Comparison of ENCODE assay signal across 13 cellular contexts in genomic region chr14:49193365-49194050, GRCh38.
DNase-seq lines count a peak whose midpoint lies in the region; ATAC-seq and TF ChIP-seq lines count a peak whose summit lies in the region.
"Had no signal": no experiment of that assay in that cellular context is flagged by ENCODE, and none has a peak within 500 bp of the region (broad histone marks: within the 10 kb centered on the region; RNA-seq: fewer than 3 reads in every experiment).

No MANE protein-coding gene starts in this region.

- ATAC-seq in GM18907 (IDR thresholded peaks at IDR 0.05; ENCODE audit: unreplicated experiment) (peak; percentile 99), GM21737 (IDR thresholded peaks at IDR 0.05; ENCODE audit: unreplicated experiment) (peak; percentile 90), HG03342 (IDR thresholded peaks at IDR 0.05; ENCODE audit: unreplicated experiment) (peak; percentile 91), naive B cell (ENCODE audit: low read depth in 2 of 2) (peak; percentile 91 to 92)
- ATAC-seq: activated CD8-positive, alpha-beta memory T cell treated with anti-CD3 and anti-CD28 coated beads, Interleukin-2, amount 10 ng/mL, durations not matched to agents 7 days and 5 days had no signal

- peak overlapping the region in 4 of 6 donors; percentile 39 to 68 (median 58) for H3K27ac Mint-ChIP-seq in naive B cell
- H3K27ac Mint-ChIP-seq: activated CD8-positive, alpha-beta memory T cell treated with anti-CD3 and anti-CD28 coated beads, Interleukin-2, amount 10 ng/mL, durations not matched to agents 7 days and 5 days had no signal

- TF ChIP-seq POLR2A in stomach (IDR thresholded peaks at IDR 0.05), result no peak

- H3K4me1 Mint-ChIP-seq in naive B cell, result peaks cover 10 to 20% (median 14%) of the 10 kb centered on the region in 3 donors
- H3K4me1 Mint-ChIP-seq: activated CD8-positive, alpha-beta memory T cell treated with anti-CD3 and anti-CD28 coated beads, Interleukin-2, amount 10 ng/mL, durations not matched to agents 7 days and 5 days had no signal

- DNase-seq in naive B cell, result peak; percentile 34
- DNase-seq in ureter (ENCODE audit: low spot score), result no peak
- no peak for DNase-seq in NK-92 treated with Interleukin-12 subunit alpha and Interleukin-12 subunit beta, amount 100 ng/mL, for 24 hours (lab: John Stamatoyannopoulos, UW)
- DNase-seq in mesenteric fat pad (ENCODE audit: low spot score), result no peak
- DNase-seq in stomach, result no peak
- DNase-seq: activated CD8-positive, alpha-beta memory T cell treated with anti-CD3 and anti-CD28 coated beads, Interleukin-2, amount 10 ng/mL, durations not matched to agents 7 days and 5 days; gastrocnemius medialis; NCI-H1694 had no signal

- no peaks in the 10 kb centered on the region for H3K36me3 ChIP-seq in stomach
- H3K36me3 ChIP-seq: cardiac muscle cell, gastrocnemius medialis, SJSA1 had no signal

- H3K9me3 Mint-ChIP-seq in naive B cell, result peaks cover 0 to 2% (median 0%) of the 10 kb centered on the region in 7 donors

- H3K27ac ChIP-seq in stomach, result no peak overlapping the region
- H3K27ac ChIP-seq: cardiac muscle cell, gastrocnemius medialis, SJSA1 had no signal

- no peak overlapping the region for H3K4me3 ChIP-seq in stomach
- H3K4me3 ChIP-seq: cardiac muscle cell, gastrocnemius medialis, SJSA1 had no signal

- H3K4me1 ChIP-seq in stomach, result no peaks in the 10 kb centered on the region
- H3K4me1 ChIP-seq: gastrocnemius medialis, SJSA1 had no signal

- intact Hi-C loops in stomach (cut with DNase I; ENCODE audit: low total_unique reads), result no loop called here

- H3K27me3 Mint-ChIP-seq in naive B cell, result peaks cover 4 to 21% (median 14%) of the 10 kb centered on the region in 3 donors
- H3K27me3 Mint-ChIP-seq: activated CD8-positive, alpha-beta memory T cell treated with anti-CD3 and anti-CD28 coated beads, Interleukin-2, amount 10 ng/mL, durations not matched to agents 7 days and 5 days had no signal

- no peak for TF ChIP-seq CTCF in stomach (IDR thresholded peaks at IDR 0.05)

- no peaks in the 10 kb centered on the region for H3K27me3 ChIP-seq in stomach
- H3K27me3 ChIP-seq: cardiac muscle cell, gastrocnemius medialis, SJSA1 had no signal

- no peaks in the 10 kb centered on the region for H3K9me3 ChIP-seq in stomach
- H3K9me3 ChIP-seq: gastrocnemius medialis, SJSA1 had no signal

- H3K36me3 Mint-ChIP-seq in naive B cell, result no peaks in the 10 kb centered on the region
- H3K36me3 Mint-ChIP-seq: activated CD8-positive, alpha-beta memory T cell treated with anti-CD3 and anti-CD28 coated beads, Interleukin-2, amount 10 ng/mL, durations not matched to agents 7 days and 5 days had no signal

- TF ChIP-seq EP300 in stomach (IDR thresholded peaks at IDR 0.05), result no peak

- peak overlapping the region in 1 of 8 donors; percentile 5 for H3K4me3 Mint-ChIP-seq in naive B cell
- H3K4me3 Mint-ChIP-seq: activated CD8-positive, alpha-beta memory T cell treated with anti-CD3 and anti-CD28 coated beads, Interleukin-2, amount 10 ng/mL, durations not matched to agents 7 days and 5 days had no signal

- WGBS in stomach, 5 donors, result 39 to 52% (median 47%) methylated on average over 7 of the region's 7 CpGs
